ENCODE assay signal across 9 cellular contexts in the genomic region with DNA sequence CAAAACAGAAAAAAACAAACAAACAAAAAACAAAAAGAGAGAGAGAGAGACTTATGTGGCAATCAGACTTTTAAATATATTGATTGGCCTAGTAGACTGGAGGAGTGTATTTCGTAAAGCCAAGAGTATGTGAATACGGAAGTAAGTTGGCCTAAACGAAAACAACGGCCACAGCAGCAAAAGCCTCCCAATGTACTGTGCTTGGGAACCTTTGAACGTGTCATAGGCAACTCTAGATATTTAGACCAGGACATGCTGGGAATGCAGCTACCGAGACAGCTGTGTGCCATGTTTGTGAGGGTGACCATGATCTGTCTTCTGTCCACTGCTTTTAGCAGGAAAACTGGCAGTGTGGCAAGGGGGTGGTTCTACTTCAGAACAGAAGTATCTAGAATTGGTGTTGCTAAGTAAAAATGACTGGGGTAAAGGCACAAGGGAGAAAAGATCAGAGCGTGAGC. TPM values are rescaled to one million over a fixed set of nuclear protein-coding genes. Genes with fewer than 3 reads are reported as not detected.
DNase-seq lines count a peak whose midpoint lies in the region; ATAC-seq and TF ChIP-seq lines count a peak whose summit lies in the region.
"Had no signal": no experiment of that assay in that cellular context is flagged by ENCODE, and none has a peak within 500 bp of the region (broad histone marks: within the 10 kb centered on the region; RNA-seq: fewer than 3 reads in every experiment).

No MANE protein-coding gene starts in this region.

- no peaks in the 10 kb centered on the region for H3K9me3 Mint-ChIP-seq in activated CD4-positive, alpha-beta T cell treated with anti-CD3 and anti-CD28 coated beads for 36 hours (ENCODE audit: low read depth)

- DNase-seq in activated CD4-positive, alpha-beta T cell treated with anti-CD3 and anti-CD28 coated beads for 36 hours = no peak
- no peak for DNase-seq in activated CD4-positive, alpha-beta T cell treated with anti-CD3 and anti-CD28 coated beads for 1 hour
- DNase-seq in dorsolateral prefrontal cortex = no peak
- DNase-seq in medulla oblongata (ENCODE audit: extremely low spot score) = peak; percentile 66
- no peak for DNase-seq in NCI-H1105 (lab: John Stamatoyannopoulos, UW)
- no peak for DNase-seq in NCI-H1048 (lab: John Stamatoyannopoulos, UW)

- CTCF ChIA-PET in activated CD4-positive, alpha-beta T cell treated with anti-CD3 and anti-CD28 coated beads for 36 hours (lab: Charles Lee) = interaction anchor here (0.7 to 1.0 kb wide), 2 partner anchors 65 to 1686 kb away, joined by 3 read pairs; no protein-coding TSS in a partner anchor

- peaks cover 25% of the 10 kb centered on the region for H3K4me1 Mint-ChIP-seq in activated CD4-positive, alpha-beta T cell treated with anti-CD3 and anti-CD28 coated beads for 36 hours

- H3K9me3 ChIP-seq in thymus (ENCODE audit: control insufficient read depth) = no peaks in the 10 kb centered on the region
- H3K9me3 ChIP-seq: A549 had no signal

- H3K4me3 ChIP-seq in dorsolateral prefrontal cortex (peak overlapping the region in 48 of 59 donors; percentile 5 to 83 (median 67)), thymus (ENCODE audit: low read length) (no peak overlapping the region)
- H3K4me3 ChIP-seq: A549 had no signal

- intact Hi-C loops in activated CD4-positive, alpha-beta T cell treated with anti-CD3 and anti-CD28 coated beads for 36 hours (cut with DNase I, micrococcal nuclease) = no loop called here
- intact Hi-C loops in dorsolateral prefrontal cortex (cut with DNase I) = no loop called here

- WGBS in thymus = 93% methylated on average over 7 of the region's 7 CpGs

- POLR2A ChIA-PET in activated CD4-positive, alpha-beta T cell treated with anti-CD3 and anti-CD28 coated beads for 36 hours (lab: Charles Lee) = no interaction called here

- ATAC-seq in activated CD4-positive, alpha-beta T cell treated with anti-CD3 and anti-CD28 coated beads for 36 hours = no peak
- no peak for ATAC-seq in GM21528 (IDR thresholded peaks at IDR 0.05; ENCODE audit: low FRiP score, unreplicated experiment)
- ATAC-seq: A549 had no signal

- H3K36me3 ChIP-seq in thymus (ENCODE audit: control insufficient read depth, insufficient read depth) = no peaks in the 10 kb centered on the region

- peaks cover 28% of the 10 kb centered on the region for H3K36me3 Mint-ChIP-seq in activated CD4-positive, alpha-beta T cell treated with anti-CD3 and anti-CD28 coated beads for 36 hours (ENCODE audit: low read depth)

- TF ChIP-seq CTCF in dorsolateral prefrontal cortex (IDR thresholded peaks at IDR 0.05 in 54 of 56, conservative IDR thresholded peaks at IDR 0.05 in 2 of 56; ENCODE audit: low read depth in 1 of 56, partially characterized antibody in 56 of 56) = no peak

- peaks cover 20% of the 10 kb centered on the region for H3K27me3 Mint-ChIP-seq in activated CD4-positive, alpha-beta T cell treated with anti-CD3 and anti-CD28 coated beads for 36 hours

- H3K27me3 ChIP-seq in dorsolateral prefrontal cortex = peaks cover 0 to 25% (median 6%) of the 10 kb centered on the region in 45 donors
- peaks cover 22% of the 10 kb centered on the region for H3K27me3 ChIP-seq in thymus (ENCODE audit: control insufficient read depth, insufficient read depth)

- peak overlapping the region in 58 of 59 donors; percentile 33 to 95 (median 81) for H3K27ac ChIP-seq in dorsolateral prefrontal cortex
- peak overlapping the region; percentile 74 for H3K27ac ChIP-seq in thymus (ENCODE audit: low read depth)
- H3K27ac ChIP-seq: A549 had no signal

- H3K27ac Mint-ChIP-seq in activated CD4-positive, alpha-beta T cell treated with anti-CD3 and anti-CD28 coated beads for 36 hours = peak overlapping the region; percentile 28

- peak overlapping the region; percentile 45 for H3K4me3 Mint-ChIP-seq in activated CD4-positive, alpha-beta T cell treated with anti-CD3 and anti-CD28 coated beads for 36 hours

- H3K4me1 ChIP-seq in thymus (ENCODE audit: control insufficient read depth, insufficient read depth, low read length) = peaks cover 2% of the 10 kb centered on the region
- H3K4me1 ChIP-seq: A549 had no signal

RNA-seq across cellular contexts. Expression of gene MAF, which starts 7.4 kb away (rescaled TPM):
- 10 to 100 TPM; 66.9 to 71.4 TPM for total RNA-seq in activated CD4-positive, alpha-beta T cell treated with anti-CD3 and anti-CD28 coated beads for 36 hours
- 10 to 100 TPM; 14.0 to 73.0 (median 30.3) TPM for total RNA-seq in dorsolateral prefrontal cortex
- 42.2 TPM for polyA plus RNA-seq in thymus
